8 cellular contexts compared by ENCODE assay signal in genomic region chr3:160399347-160400047, GRCh38. TPM values are rescaled to one million over a fixed set of nuclear protein-coding genes. Genes with fewer than 3 reads are reported as not detected.
A peak's percentile ranks its signal among the peaks of the same experiment; 100 is the strongest.
DNase-seq lines count a peak whose midpoint lies in the region; ATAC-seq and TF ChIP-seq lines count a peak whose summit lies in the region.

Gene SMC4 (plus strand): TSS chr3:160399650. CDS start chr3:160400827, 1,177 bp downstream.

- no peaks in the 10 kb centered on the region for H3K36me3 ChIP-seq in adrenal gland (replicated peaks in 1 of 2)

- no peaks in the 10 kb centered on the region for H3K9me3 ChIP-seq in adrenal gland (replicated peaks in 1 of 3)

- ATAC-seq in HG02885 (IDR thresholded peaks at IDR 0.05; ENCODE audit: poor library complexity, unreplicated experiment) (peak; percentile 43), left cardiac atrium (peak; percentile 74 to 78)

- WGBS in adrenal gland, 4 donors, result 0 to 1% (median 0%) methylated on average over 37 to 47 of the region's 47 CpGs

- peak within 1 kb of the TSS; percentile 79 to 90 (median 83) for H3K27ac ChIP-seq in adrenal gland

- H3K27me3 ChIP-seq in adrenal gland, result no peaks in the 10 kb centered on the region

- H3K4me3 ChIP-seq in adrenal gland, result peak within 1 kb of the TSS; percentile 66 to 79 (median 72)

- TF ChIP-seq POLR2A in GM15510 (IDR thresholded peaks at IDR 0.05; ENCODE audit: borderline replicate concordance, extremely low read depth, insufficient read length) (peak; percentile 76), adrenal gland (IDR thresholded peaks at IDR 0.05) (peak; percentile 38 to 88)

- TF ChIP-seq CTCF in adrenal gland (IDR thresholded peaks at IDR 0.05), result no peak

- peak; percentile 94 for DNase-seq in NCI-H1694 (lab: John Stamatoyannopoulos, UW)
- DNase-seq in adrenal gland, result peak; percentile 82 to 94 (median 88)
- DNase-seq in left cardiac atrium, result peak; percentile 84
- DNase-seq in posterior vena cava (ENCODE audit: low spot score), result no peak
- DNase-seq in ureter (ENCODE audit: low spot score), result peak; percentile 89

- intact Hi-C loops in T-helper 1 cell treated with Interleukin-12 subunit alpha and Interleukin-12 subunit beta and Interleukin-4 antibody, amounts not matched to agents 30 ng/mL and 1 ng/mL, for 36 hours (cut with micrococcal nuclease), result loop anchor here (1.0 to 5.0 kb wide), 16 partner anchors 9 to 1757 kb away; partner anchors contain the start of genes C3orf80, GFM1, IL12A and KPNA4
- intact Hi-C loops in adrenal gland (cut with DNase I), result no loop called here
- intact Hi-C loops in left cardiac atrium (cut with DNase I), result loop anchor here in 1 of 2 donors (10.0 kb wide), 1 partner anchor 365 kb away; no protein-coding TSS in a partner anchor
- intact Hi-C loops in posterior vena cava (cut with DNase I), result no loop called here

- peaks cover 0 to 9% of the 10 kb centered on the region in 2 donors for H3K4me1 ChIP-seq in adrenal gland (replicated peaks in 1 of 2)

RNA-seq across cellular contexts. Expression of gene SMC4, which starts in this region (rescaled TPM):
- total RNA-seq in T-helper 1 cell treated with Interleukin-12 subunit alpha and Interleukin-12 subunit beta and Interleukin-4 antibody, amounts not matched to agents 30 ng/mL and 1 ng/mL, for 36 hours, result 197 and 212 TPM in 2 replicates
- 10 to 100 TPM; 10.5 to 32.8 (median 19.7) TPM for total RNA-seq in adrenal gland
- 10 to 100 TPM; 29.0 to 48.5 (median 44.5) TPM for polyA plus RNA-seq in adrenal gland
- 10 to 100 TPM; 11.1 to 19.4 TPM for total RNA-seq in left cardiac atrium
- 10 to 100 TPM; 21.5 to 23.2 TPM for total RNA-seq in posterior vena cava
- 24.6 TPM for total RNA-seq in ureter
